Comparison of ENCODE assay signal across 19 cellular contexts in the genomic region with DNA sequence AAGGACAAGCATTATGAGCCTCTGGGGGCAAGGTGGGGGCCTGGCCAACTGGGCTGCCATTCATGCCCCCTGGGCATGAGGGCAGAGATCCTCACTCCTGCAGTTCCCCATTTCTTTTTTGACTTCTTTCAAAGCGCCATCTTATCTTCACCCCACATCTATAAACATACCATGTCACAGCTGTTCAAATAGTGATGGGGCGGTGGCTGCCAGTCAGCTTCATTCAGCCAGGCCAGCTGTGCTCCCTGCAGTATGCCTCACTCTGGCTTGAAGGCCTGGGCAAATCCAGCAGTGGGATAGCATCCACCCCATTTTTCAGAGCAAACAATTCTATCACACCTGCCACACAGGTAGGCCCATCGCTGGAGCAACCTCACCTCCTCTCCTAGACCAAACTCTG.
DNase-seq lines count a peak whose midpoint lies in the region; ATAC-seq and TF ChIP-seq lines count a peak whose summit lies in the region.
"Had no signal": no experiment of that assay in that cellular context is flagged by ENCODE, and none has a peak within 500 bp of the region (broad histone marks: within the 10 kb centered on the region; RNA-seq: fewer than 3 reads in every experiment).

No MANE protein-coding gene starts in this region.

- H3K9ac ChIP-seq in PC-3 (ENCODE audit: low read length): no peak overlapping the region
- H3K9ac ChIP-seq: SK-N-SH had no signal

- H3K9me3 ChIP-seq in PC-3 (ENCODE audit: low read length) (no peaks in the 10 kb centered on the region), vagina (no peaks in the 10 kb centered on the region), left ventricle myocardium inferior (replicated peaks) (no peaks in the 10 kb centered on the region)
- H3K9me3 ChIP-seq: MG63, SK-N-SH had no signal

- peak; percentile 71 for ATAC-seq in PC-3
- no peak for ATAC-seq in HG02840 (IDR thresholded peaks at IDR 0.05; ENCODE audit: low FRiP score, unreplicated experiment)

- H3K4me3 ChIP-seq in PC-3 (ENCODE audit: low read length) (no peak overlapping the region), vagina (no peak overlapping the region), left ventricle myocardium inferior (no peak overlapping the region)
- H3K4me3 ChIP-seq: MG63 had no signal

- no peak overlapping the region for H3K4me2 ChIP-seq in PC-3 (ENCODE audit: low read length)
- H3K4me2 ChIP-seq: SK-N-SH had no signal

- peak; percentile 1 for DNase-seq in NCI-H510A (lab: John Stamatoyannopoulos, UW)
- DNase-seq in NCI-H510A treated with DMSO at 0.1 percent for 48 hours (lab: John Stamatoyannopoulos, UW): no peak
- DNase-seq in PC-3: peak; percentile 42
- DNase-seq in islet precursor cell: peak; percentile 23
- DNase-seq in vagina (ENCODE audit: extremely low spot score in 2 of 2): peak; percentile 40 to 43
- no peak for DNase-seq in NCI-H187 treated with DMSO at 0.1 percent for 48 hours (lab: John Stamatoyannopoulos, UW)
- no peak for DNase-seq in left ventricle myocardium inferior
- DNase-seq: DMS79; HCEC 1CT; KG1; MG63; NCI-H1092 treated with DMSO at 0.1 percent for 48 hours; NCI-H1930; NCI-H524; NK-92 treated with Interleukin-12 subunit alpha and Interleukin-12 subunit beta, amount 100 ng/mL, for 24 hours; OCI-M1; SK-N-SH had no signal

- TF ChIP-seq POLR2A in vagina (IDR thresholded peaks at IDR 0.05): no peak

- H3K36me3 ChIP-seq in PC-3 (ENCODE audit: low read depth, low read length) (no peaks in the 10 kb centered on the region), vagina (no peaks in the 10 kb centered on the region), left ventricle myocardium inferior (no peaks in the 10 kb centered on the region)
- H3K36me3 ChIP-seq: MG63 had no signal

- no peaks in the 10 kb centered on the region for H3K9me2 ChIP-seq in PC-3 (replicated peaks; ENCODE audit: low read length)
- H3K9me2 ChIP-seq: SK-N-SH had no signal

- no peaks in the 10 kb centered on the region for H3K79me2 ChIP-seq in PC-3 (ENCODE audit: low read length)

- TF ChIP-seq CTCF in PC-3 (conservative IDR thresholded peaks at IDR 0.05; ENCODE audit: low read depth, low read length) (no peak), vagina (IDR thresholded peaks at IDR 0.05) (no peak), left ventricle myocardium inferior (IDR thresholded peaks at IDR 0.05; ENCODE audit: borderline replicate concordance) (no peak)

- no peaks in the 10 kb centered on the region for H4K20me1 ChIP-seq in PC-3 (ENCODE audit: low read length)

- no peak overlapping the region for H2AFZ ChIP-seq in PC-3 (ENCODE audit: low read length)

- H3K27me3 ChIP-seq in PC-3 (ENCODE audit: low read length): no peaks in the 10 kb centered on the region
- no peaks in the 10 kb centered on the region for H3K27me3 ChIP-seq in vagina
- no peaks in the 10 kb centered on the region for H3K27me3 ChIP-seq in left ventricle myocardium inferior (ENCODE audit: low read depth)
- H3K27me3 ChIP-seq: MG63 had no signal

- POLR2A ChIA-PET in PC-3 (lab: Charles Lee; ENCODE audit: unreplicated experiment): no interaction called here

- intact Hi-C loops in PC-3 (cut with micrococcal nuclease): no loop called here
- intact Hi-C loops in vagina (cut with DNase I): no loop called here
- intact Hi-C loops in left ventricle myocardium inferior (cut with micrococcal nuclease): no loop called here

- CTCF ChIA-PET in PC-3 (lab: Charles Lee): no interaction called here

- H3K27ac ChIP-seq in PC-3 (ENCODE audit: low read length) (no peak overlapping the region), vagina (no peak overlapping the region), left ventricle myocardium inferior (replicated peaks) (no peak overlapping the region)
- H3K27ac ChIP-seq: C4-2B had no signal

- peaks cover 6% of the 10 kb centered on the region; the same call in 1 of the 2 replicates for H3K4me1 ChIP-seq in PC-3 (ENCODE audit: insufficient read depth, low read length)
- H3K4me1 ChIP-seq in vagina: no peaks in the 10 kb centered on the region
- no peaks in the 10 kb centered on the region for H3K4me1 ChIP-seq in left ventricle myocardium inferior

- BruUV-seq in PC-3 (replicated peaks; lab: Mats Ljungman, UMichigan): no TSS peak

- no peaks in the 10 kb centered on the region for H3F3A ChIP-seq in PC-3 (ENCODE audit: low read length, unreplicated experiment)

Comparison
In these comparisons a context has a peak if more than half of its experiments do, and no peak if none do; other contexts are left out.
1. DNase-seq: peak in NCI-H510A (single experiment), PC-3 (single experiment), islet precursor cell (single experiment) and vagina (2 of 2); none in NCI-H510A treated with DMSO at 0.1 percent for 48 hours (single experiment), NCI-H187 treated with DMSO at 0.1 percent for 48 hours (single experiment) and left ventricle myocardium inferior (single experiment).